In the genomic region with DNA sequence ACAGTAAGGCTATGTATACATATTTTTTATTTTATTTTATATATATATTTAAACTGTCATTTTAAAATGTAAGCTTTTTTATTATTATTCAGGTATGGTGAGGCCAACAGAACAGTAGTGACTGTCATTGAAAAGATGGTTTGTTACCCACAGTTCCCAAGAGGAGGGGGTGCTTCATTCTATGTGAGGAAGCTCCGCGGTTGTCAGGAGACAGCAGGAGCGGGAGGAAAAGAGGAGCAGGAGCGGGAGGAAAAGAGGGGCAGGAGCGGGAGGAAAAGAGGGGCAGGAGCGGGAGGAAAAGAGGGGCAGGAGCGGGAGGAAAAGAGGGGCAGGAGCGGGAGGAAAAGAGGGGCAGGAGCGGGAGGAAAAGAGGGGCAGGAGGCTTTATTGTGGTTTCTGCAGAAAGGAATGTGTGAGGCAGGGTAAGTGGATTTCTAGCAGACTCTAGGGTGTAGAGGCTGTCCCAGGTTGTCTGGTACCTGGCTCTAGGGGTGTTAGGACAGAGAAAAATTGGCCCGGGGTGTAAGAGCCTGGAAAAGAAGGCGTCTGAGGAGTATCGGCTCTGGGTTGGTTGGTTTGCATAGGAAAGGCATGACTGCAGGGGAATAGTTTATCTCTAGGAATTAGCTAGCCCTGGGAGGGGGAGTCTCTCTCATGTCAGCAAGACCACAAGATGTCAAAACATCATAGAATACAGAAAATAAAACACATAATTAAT, we compare ENCODE assay signal across 1 cellular context.
TF ChIP-seq lines count a peak whose summit lies in the region.

No MANE protein-coding gene starts in this region.

TF ChIP-seq in neural cell, 6 proteins besides CTCF, POLR2A, EP300 and RAD21 (continued from another document):
- TF ChIP-seq, protein P1, sequence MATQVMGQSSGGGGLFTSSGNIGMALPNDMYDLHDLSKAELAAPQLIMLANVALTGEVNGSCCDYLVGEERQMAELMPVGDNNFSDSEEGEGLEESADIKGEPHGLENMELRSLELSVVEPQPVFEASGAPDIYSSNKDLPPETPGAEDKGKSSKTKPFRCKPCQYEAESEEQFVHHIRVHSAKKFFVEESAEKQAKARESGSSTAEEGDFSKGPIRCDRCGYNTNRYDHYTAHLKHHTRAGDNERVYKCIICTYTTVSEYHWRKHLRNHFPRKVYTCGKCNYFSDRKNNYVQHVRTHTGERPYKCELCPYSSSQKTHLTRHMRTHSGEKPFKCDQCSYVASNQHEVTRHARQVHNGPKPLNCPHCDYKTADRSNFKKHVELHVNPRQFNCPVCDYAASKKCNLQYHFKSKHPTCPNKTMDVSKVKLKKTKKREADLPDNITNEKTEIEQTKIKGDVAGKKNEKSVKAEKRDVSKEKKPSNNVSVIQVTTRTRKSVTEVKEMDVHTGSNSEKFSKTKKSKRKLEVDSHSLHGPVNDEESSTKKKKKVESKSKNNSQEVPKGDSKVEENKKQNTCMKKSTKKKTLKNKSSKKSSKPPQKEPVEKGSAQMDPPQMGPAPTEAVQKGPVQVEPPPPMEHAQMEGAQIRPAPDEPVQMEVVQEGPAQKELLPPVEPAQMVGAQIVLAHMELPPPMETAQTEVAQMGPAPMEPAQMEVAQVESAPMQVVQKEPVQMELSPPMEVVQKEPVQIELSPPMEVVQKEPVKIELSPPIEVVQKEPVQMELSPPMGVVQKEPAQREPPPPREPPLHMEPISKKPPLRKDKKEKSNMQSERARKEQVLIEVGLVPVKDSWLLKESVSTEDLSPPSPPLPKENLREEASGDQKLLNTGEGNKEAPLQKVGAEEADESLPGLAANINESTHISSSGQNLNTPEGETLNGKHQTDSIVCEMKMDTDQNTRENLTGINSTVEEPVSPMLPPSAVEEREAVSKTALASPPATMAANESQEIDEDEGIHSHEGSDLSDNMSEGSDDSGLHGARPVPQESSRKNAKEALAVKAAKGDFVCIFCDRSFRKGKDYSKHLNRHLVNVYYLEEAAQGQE (IDR thresholded peaks at IDR 0.05; ENCODE audit: borderline replicate concordance) = peak; percentile 82
- TF ChIP-seq SMC3 (conservative IDR thresholded peaks at IDR 0.05; ENCODE audit: poor library complexity) = no peak
